15 cellular contexts compared by ENCODE assay signal in genomic region chr16:15701975-15702970, GRCh38. TPM values are rescaled to one million over a fixed set of nuclear protein-coding genes. Genes with fewer than 3 reads are reported as not detected.
DNase-seq lines count a peak whose midpoint lies in the region; ATAC-seq, FAIRE-seq and TF ChIP-seq lines count a peak whose summit lies in the region.
"Had no signal": no experiment of that assay in that cellular context is flagged by ENCODE, and none has a peak within 500 bp of the region (broad histone marks: within the 10 kb centered on the region; RNA-seq: fewer than 3 reads in every experiment).

No MANE protein-coding gene starts in this region.

- no peak for TF ChIP-seq RAD21 in K562 (CRISPR knock-in tag; conservative IDR thresholded peaks at IDR 0.05 in 1 of 2, IDR thresholded peaks at IDR 0.05 in 1 of 2)

- peak overlapping the region in 8 of 11 experiments; percentile 1 to 43 (median 13); a peak in 11 of 22 replicates for H3K27ac ChIP-seq in BLaER1 treated with 17β-estradiol and CSF1 and Interleukin-3, amounts not matched to agents 10 nM and 100 nM
- H3K27ac ChIP-seq in K562 (ENCODE audit: extremely low read depth, low read depth, low read length) (no peak overlapping the region), muscle layer of duodenum (ENCODE audit: low read length) (peak overlapping the region; percentile 31)
- H3K27ac ChIP-seq: body of pancreas had no signal

- no peak overlapping the region for H3K4me3 ChIP-seq in BLaER1 treated with 17β-estradiol and CSF1 and Interleukin-3, amounts not matched to agents 10 nM and 100 nM
- H3K4me3 ChIP-seq in K562 (no peak overlapping the region), muscle layer of duodenum (ENCODE audit: low read depth in 1 of 2, low read length in 2 of 2) (no peak overlapping the region)
- H3K4me3 ChIP-seq: body of pancreas, stomach had no signal

- H3K4me3 Mint-ChIP-seq in type B pancreatic cell: no peak overlapping the region
- H3K4me3 Mint-ChIP-seq: mesothelial cell of epicardium; T-helper 1 cell treated with Interleukin-12 subunit alpha and Interleukin-12 subunit beta and Interleukin-4 antibody, amounts not matched to agents 30 μg/mL and 1 μg/mL, for 36 hours had no signal

- peaks cover 18% of the 10 kb centered on the region for H3K36me3 Mint-ChIP-seq in type B pancreatic cell

- H3K4me1 Mint-ChIP-seq in type B pancreatic cell (ENCODE audit: unreplicated experiment): no peaks in the 10 kb centered on the region
- H3K4me1 Mint-ChIP-seq: mesothelial cell of epicardium had no signal

- H3K36me3 ChIP-seq in BLaER1 treated with 17β-estradiol and CSF1 and Interleukin-3, amounts not matched to agents 10 nM and 100 nM: peaks cover 79 to 100% (median 99%) of the 10 kb centered on the region in 11 experiments
- peaks cover 55% of the 10 kb centered on the region; the same call in 2 of the 3 replicates for H3K36me3 ChIP-seq in K562 (ENCODE audit: control insufficient read depth, insufficient read depth, low read length)
- H3K36me3 ChIP-seq in muscle layer of duodenum (ENCODE audit: control insufficient read depth in 1 of 2, insufficient read depth in 2 of 2, low read length in 2 of 2): peaks cover 23 to 63% of the 10 kb centered on the region in 2 donors

- H3K4me2 ChIP-seq in BLaER1 treated with 17β-estradiol and CSF1 and Interleukin-3, amounts not matched to agents 10 nM and 100 nM: peak overlapping the region in 2 of 11 experiments; percentile 5 to 13; a peak in 1 of 22 replicates
- H3K4me2 ChIP-seq in K562 (ENCODE audit: insufficient read depth, low read length): no peak overlapping the region

- TF ChIP-seq CTCF in K562 (IDR thresholded peaks at IDR 0.05 in 2 of 3, conservative IDR thresholded peaks at IDR 0.05 in 1 of 3; ENCODE audit: insufficient read depth in 2 of 3, low read depth in 1 of 3, low read length in 3 of 3) (no peak), type B pancreatic cell (conservative IDR thresholded peaks at IDR 0.05) (no peak)

- intact Hi-C loops in K562 (cut with micrococcal nuclease): no loop called here

- no TSS peak for BruUV-seq in K562 (replicated peaks; lab: Mats Ljungman, UMichigan)

- FAIRE-seq in K562 (lab: Jason Lieb, UNC): no peak

- POLR2A ChIA-PET in K562 (lab: Yijun Ruan, JAX): interaction anchor here (1.0 to 1.3 kb wide), 2 partner anchors 11 to 42 kb away, joined by 4 to 5 read pairs; no protein-coding TSS in a partner anchor

- no peaks in the 10 kb centered on the region for H3K79me2 ChIP-seq in K562 (ENCODE audit: control insufficient read depth, insufficient read depth, low read length)

- TF ChIP-seq POLR2A in K562 (conservative IDR thresholded peaks at IDR 0.05): no peak

- H3K9me3 Mint-ChIP-seq in type B pancreatic cell: no peaks in the 10 kb centered on the region
- H3K9me3 Mint-ChIP-seq: mesothelial cell of epicardium; T-helper 1 cell treated with Interleukin-12 subunit alpha and Interleukin-12 subunit beta and Interleukin-4 antibody, amounts not matched to agents 30 μg/mL and 1 μg/mL, for 36 hours had no signal

- H3K9me3 ChIP-seq in BLaER1 treated with 17β-estradiol and CSF1 and Interleukin-3, amounts not matched to agents 10 nM and 100 nM (replicated peaks in 1 of 11): no peaks in the 10 kb centered on the region
- H3K9me3 ChIP-seq in K562 (replicated peaks; ENCODE audit: control insufficient read depth, insufficient read depth, low read depth, low read length) (no peaks in the 10 kb centered on the region), muscle layer of duodenum (ENCODE audit: control insufficient read depth in 1 of 2, low read length in 2 of 2) (no peaks in the 10 kb centered on the region)
- H3K9me3 ChIP-seq: body of pancreas, stomach had no signal

- WGBS in K562 (ENCODE audit: insufficient coverage, low coverage, missing lambda C conversion rate): 78% methylated on average over 11 of the region's 11 CpGs

- H3K27me3 ChIP-seq in BLaER1 treated with 17β-estradiol and CSF1 and Interleukin-3, amounts not matched to agents 10 nM and 100 nM: no peaks in the 10 kb centered on the region
- H3K27me3 ChIP-seq in K562 (ENCODE audit: control insufficient read depth in 2 of 2, insufficient read depth in 2 of 2, low read length in 2 of 2) (no peaks in the 10 kb centered on the region), muscle layer of duodenum (ENCODE audit: low read depth, low read length) (no peaks in the 10 kb centered on the region)
- H3K27me3 ChIP-seq: body of pancreas, stomach had no signal

- H4K20me1 ChIP-seq in BLaER1 treated with 17β-estradiol and CSF1 and Interleukin-3, amounts not matched to agents 10 nM and 100 nM: peaks cover 0 to 97% (median 64%) of the 10 kb centered on the region in 11 experiments; a peak in 18 of 22 replicates
- no peaks in the 10 kb centered on the region for H4K20me1 ChIP-seq in K562 (replicated peaks; ENCODE audit: control insufficient read depth, insufficient read depth, low read length)

- CTCF ChIA-PET in K562 (lab: Yijun Ruan, JAX; ENCODE audit: low intra/inter-chr PET ratio): no interaction called here

- H2AFZ ChIP-seq in K562 (ENCODE audit: low read depth, low read length): no peak overlapping the region

- ATAC-seq in K562 (no peak), GM21526 (IDR thresholded peaks at IDR 0.05; ENCODE audit: low FRiP score, unreplicated experiment) (no peak)
- ATAC-seq: body of pancreas had no signal

- H3K27me3 Mint-ChIP-seq in type B pancreatic cell: no peaks in the 10 kb centered on the region

- in situ Hi-C loops in K562 (cut with MboI): loop anchor here (10.0 kb wide), 1 partner anchor 277 kb away; no protein-coding TSS in a partner anchor

- H3K9me1 ChIP-seq in K562 (ENCODE audit: control insufficient read depth, insufficient read depth, low read length): no peaks in the 10 kb centered on the region

- DNase-seq in HK-2 (ENCODE audit: unreplicated experiment) (peak; percentile 6), K562 (ENCODE audit: extremely low read depth in 1 of 4, low spot score in 3 of 4) (no peak), type B pancreatic cell (ENCODE audit: extremely low spot score, unreplicated experiment) (no peak), 8988T (no peak), NCI-H2171 treated with DMSO at 0.1 percent for 48 hours (lab: John Stamatoyannopoulos, UW) (no peak)
- DNase-seq: activated CD8-positive, alpha-beta memory T cell treated with anti-CD3 and anti-CD28 coated beads for 24 hours; body of pancreas; NCI-H345; stimulated activated CD4-positive, alpha-beta T cell treated with anti-CD3 and anti-CD28 coated beads, Interleukin-2, amount 100 ng/mL, for 48 hours; stomach had no signal

- H3K9ac ChIP-seq in BLaER1 treated with 17β-estradiol and CSF1 and Interleukin-3, amounts not matched to agents 10 nM and 100 nM: peak overlapping the region in 3 of 11 experiments; percentile 16 to 24 (median 22); a peak in 3 of 22 replicates
- H3K9ac ChIP-seq in K562 (ENCODE audit: insufficient read depth in 1 of 2, low read depth in 2 of 2, low read length in 2 of 2): no peak overlapping the region

- TF ChIP-seq EP300 in K562 (IDR thresholded peaks at IDR 0.05; ENCODE audit: low read length): no peak

- H3K27ac Mint-ChIP-seq in type B pancreatic cell: no peak overlapping the region
- H3K27ac Mint-ChIP-seq: mesothelial cell of epicardium had no signal

- peaks cover 13 to 38% (median 29%) of the 10 kb centered on the region in 10 experiments for H3K4me1 ChIP-seq in BLaER1 treated with 17β-estradiol and CSF1 and Interleukin-3, amounts not matched to agents 10 nM and 100 nM
- no peaks in the 10 kb centered on the region for H3K4me1 ChIP-seq in K562 (replicated peaks in 1 of 2; ENCODE audit: control insufficient read depth in 2 of 2, insufficient read depth in 2 of 2, low read length in 2 of 2)
- peaks cover 0 to 8% of the 10 kb centered on the region in 2 donors for H3K4me1 ChIP-seq in muscle layer of duodenum (ENCODE audit: control insufficient read depth in 1 of 2, insufficient read depth in 2 of 2, low read length in 2 of 2)
- H3K4me1 ChIP-seq: body of pancreas had no signal

RNA-seq across cellular contexts. Expression of gene NDE1, which starts 52.2 kb away (rescaled TPM):
- total RNA-seq in K562 (2011; cell fraction: chromatin; rRNA removed; ENCODE audit: low replicate concordance): 97.1 and 106 TPM in 2 replicates
- 52.9 and 59.7 TPM in 2 replicates for total RNA-seq in K562 (2011; cell fraction: nucleolus; rRNA removed)
- 67.1 and 73.9 TPM in 2 replicates for total RNA-seq in K562 (2011; cell fraction: nucleoplasm; rRNA removed)
- 27.5 and 28.2 TPM in 2 replicates for total RNA-seq in K562 (2014; rRNA removed)
- 34.7 and 43.9 TPM in 2 replicates for total RNA-seq in K562 (2014; rRNA removed; fragmentation: Illumina TruSeq; extraction: Trizol)
- total RNA-seq in K562 (2015; rRNA removed; fragmentation: Illumina TruSeq; extraction: Trizol): 29.0 and 30.0 TPM in 2 replicates
- total RNA-seq in K562 (2021): 48.2 and 59.9 TPM in 2 replicates
- polyA plus RNA-seq in K562 (2011; rRNA removed): 21.7 and 24.8 TPM in 2 replicates
- polyA plus RNA-seq in K562 (2011; cell fraction: cytosol; rRNA removed): 24.6 and 27.8 TPM in 2 replicates
- 18.8 and 22.8 TPM in 2 replicates for polyA plus RNA-seq in K562 (2011; cell fraction: nucleus; rRNA removed)
- polyA plus RNA-seq in K562 (2012): 30.4 and 37.2 TPM in 2 replicates
- 39.2 and 40.4 TPM in 2 replicates for polyA plus RNA-seq in K562 (2014; fragmentation: Illumina TruSeq; extraction: Trizol)
- 1 to 10 TPM; 3.1 to 3.6 TPM for polyA plus RNA-seq in K562 (2014; fragmentation: Nextera tagmentation; extraction: Ambion mirVana)
- polyA plus RNA-seq in K562 (2014; rRNA removed): 31.0 and 32.2 TPM in 2 replicates
- polyA minus RNA-seq in K562 (2011; rRNA and poly(A)+ RNA removed): 31.2 and 32.1 TPM in 2 replicates
- polyA minus RNA-seq in K562 (2011; cell fraction: cytosol; rRNA and poly(A)+ RNA removed): 27.2 and 29.6 TPM in 2 replicates
- 15.2 and 21.0 TPM in 2 replicates for polyA minus RNA-seq in K562 (2011; cell fraction: nucleus; rRNA and poly(A)+ RNA removed)
- total RNA-seq in type B pancreatic cell (ENCODE audit: low replicate concordance): 34.9 and 76.4 TPM in 2 replicates

RNA-seq across cellular contexts. Expression of gene MARF1, which starts 59.3 kb away (rescaled TPM):
- total RNA-seq in K562 (2011; cell fraction: chromatin; rRNA removed; ENCODE audit: low replicate concordance): 123 and 208 TPM in 2 replicates
- total RNA-seq in K562 (2011; cell fraction: nucleolus; rRNA removed): 39.4 and 39.6 TPM in 2 replicates
- 73.5 and 85.4 TPM in 2 replicates for total RNA-seq in K562 (2011; cell fraction: nucleoplasm; rRNA removed)
- total RNA-seq in K562 (2014; rRNA removed) (8.8 and 11.7 TPM in 2 replicates), K562 (2014; rRNA removed; fragmentation: Illumina TruSeq; extraction: Trizol) (8.6 and 12.4 TPM in 2 replicates), K562 (2015; rRNA removed; fragmentation: Illumina TruSeq; extraction: Trizol) (8.8 and 9.1 TPM in 2 replicates), K562 (2021) (29.9 and 33.2 TPM in 2 replicates), type B pancreatic cell (ENCODE audit: low replicate concordance) (54.6 and 75.4 TPM in 2 replicates)
- polyA plus RNA-seq in K562 (2011; rRNA removed) (14.9 and 15.8 TPM in 2 replicates), K562 (2014; fragmentation: Illumina TruSeq; extraction: Trizol) (20.0 and 20.4 TPM in 2 replicates), K562 (2014; fragmentation: Nextera tagmentation; extraction: Ambion mirVana) (1 to 10 TPM; 4.7 to 5.3 TPM), K562 (2014; rRNA removed) (10.5 and 13.5 TPM in 2 replicates)
- 6.0 and 8.9 TPM in 2 replicates for polyA plus RNA-seq in K562 (2011; cell fraction: cytosol; rRNA removed)
- polyA plus RNA-seq in K562 (2011; cell fraction: nucleus; rRNA removed): 55.8 and 66.2 TPM in 2 replicates
- 15.9 and 23.1 TPM in 2 replicates for polyA plus RNA-seq in K562 (2012)
- 27.3 and 31.8 TPM in 2 replicates for polyA minus RNA-seq in K562 (2011; rRNA and poly(A)+ RNA removed)
- polyA minus RNA-seq in K562 (2011; cell fraction: cytosol; rRNA and poly(A)+ RNA removed): 12.8 and 15.4 TPM in 2 replicates
- polyA minus RNA-seq in K562 (2011; cell fraction: nucleus; rRNA and poly(A)+ RNA removed): 24.4 and 39.8 TPM in 2 replicates
